In the genomic region with DNA sequence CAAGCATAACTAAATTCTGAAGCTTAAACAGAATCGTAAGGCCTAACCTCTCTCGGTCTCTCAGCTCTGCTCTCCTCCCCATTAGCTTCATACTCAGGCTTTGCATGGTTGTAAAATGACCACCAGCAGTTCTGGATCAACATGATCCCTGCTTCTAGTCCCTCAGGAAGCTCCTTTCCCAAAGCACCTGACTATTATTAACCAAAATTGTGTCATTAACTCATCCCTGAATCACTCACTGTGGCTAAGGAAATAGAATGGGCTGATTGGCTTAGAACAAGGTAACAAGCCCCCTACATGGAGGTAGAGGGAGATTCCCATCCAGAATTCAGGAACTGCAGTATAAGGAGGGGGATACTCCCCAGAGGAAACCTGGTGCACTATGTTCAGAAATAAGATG, we compare ENCODE assay signal across 1 cellular context.
TF ChIP-seq lines count a peak whose summit lies in the region.

No MANE protein-coding gene starts in this region.

TF ChIP-seq in GM23338, 12 proteins besides CTCF, POLR2A, EP300 and RAD21:
- TF ChIP-seq, protein P1, sequence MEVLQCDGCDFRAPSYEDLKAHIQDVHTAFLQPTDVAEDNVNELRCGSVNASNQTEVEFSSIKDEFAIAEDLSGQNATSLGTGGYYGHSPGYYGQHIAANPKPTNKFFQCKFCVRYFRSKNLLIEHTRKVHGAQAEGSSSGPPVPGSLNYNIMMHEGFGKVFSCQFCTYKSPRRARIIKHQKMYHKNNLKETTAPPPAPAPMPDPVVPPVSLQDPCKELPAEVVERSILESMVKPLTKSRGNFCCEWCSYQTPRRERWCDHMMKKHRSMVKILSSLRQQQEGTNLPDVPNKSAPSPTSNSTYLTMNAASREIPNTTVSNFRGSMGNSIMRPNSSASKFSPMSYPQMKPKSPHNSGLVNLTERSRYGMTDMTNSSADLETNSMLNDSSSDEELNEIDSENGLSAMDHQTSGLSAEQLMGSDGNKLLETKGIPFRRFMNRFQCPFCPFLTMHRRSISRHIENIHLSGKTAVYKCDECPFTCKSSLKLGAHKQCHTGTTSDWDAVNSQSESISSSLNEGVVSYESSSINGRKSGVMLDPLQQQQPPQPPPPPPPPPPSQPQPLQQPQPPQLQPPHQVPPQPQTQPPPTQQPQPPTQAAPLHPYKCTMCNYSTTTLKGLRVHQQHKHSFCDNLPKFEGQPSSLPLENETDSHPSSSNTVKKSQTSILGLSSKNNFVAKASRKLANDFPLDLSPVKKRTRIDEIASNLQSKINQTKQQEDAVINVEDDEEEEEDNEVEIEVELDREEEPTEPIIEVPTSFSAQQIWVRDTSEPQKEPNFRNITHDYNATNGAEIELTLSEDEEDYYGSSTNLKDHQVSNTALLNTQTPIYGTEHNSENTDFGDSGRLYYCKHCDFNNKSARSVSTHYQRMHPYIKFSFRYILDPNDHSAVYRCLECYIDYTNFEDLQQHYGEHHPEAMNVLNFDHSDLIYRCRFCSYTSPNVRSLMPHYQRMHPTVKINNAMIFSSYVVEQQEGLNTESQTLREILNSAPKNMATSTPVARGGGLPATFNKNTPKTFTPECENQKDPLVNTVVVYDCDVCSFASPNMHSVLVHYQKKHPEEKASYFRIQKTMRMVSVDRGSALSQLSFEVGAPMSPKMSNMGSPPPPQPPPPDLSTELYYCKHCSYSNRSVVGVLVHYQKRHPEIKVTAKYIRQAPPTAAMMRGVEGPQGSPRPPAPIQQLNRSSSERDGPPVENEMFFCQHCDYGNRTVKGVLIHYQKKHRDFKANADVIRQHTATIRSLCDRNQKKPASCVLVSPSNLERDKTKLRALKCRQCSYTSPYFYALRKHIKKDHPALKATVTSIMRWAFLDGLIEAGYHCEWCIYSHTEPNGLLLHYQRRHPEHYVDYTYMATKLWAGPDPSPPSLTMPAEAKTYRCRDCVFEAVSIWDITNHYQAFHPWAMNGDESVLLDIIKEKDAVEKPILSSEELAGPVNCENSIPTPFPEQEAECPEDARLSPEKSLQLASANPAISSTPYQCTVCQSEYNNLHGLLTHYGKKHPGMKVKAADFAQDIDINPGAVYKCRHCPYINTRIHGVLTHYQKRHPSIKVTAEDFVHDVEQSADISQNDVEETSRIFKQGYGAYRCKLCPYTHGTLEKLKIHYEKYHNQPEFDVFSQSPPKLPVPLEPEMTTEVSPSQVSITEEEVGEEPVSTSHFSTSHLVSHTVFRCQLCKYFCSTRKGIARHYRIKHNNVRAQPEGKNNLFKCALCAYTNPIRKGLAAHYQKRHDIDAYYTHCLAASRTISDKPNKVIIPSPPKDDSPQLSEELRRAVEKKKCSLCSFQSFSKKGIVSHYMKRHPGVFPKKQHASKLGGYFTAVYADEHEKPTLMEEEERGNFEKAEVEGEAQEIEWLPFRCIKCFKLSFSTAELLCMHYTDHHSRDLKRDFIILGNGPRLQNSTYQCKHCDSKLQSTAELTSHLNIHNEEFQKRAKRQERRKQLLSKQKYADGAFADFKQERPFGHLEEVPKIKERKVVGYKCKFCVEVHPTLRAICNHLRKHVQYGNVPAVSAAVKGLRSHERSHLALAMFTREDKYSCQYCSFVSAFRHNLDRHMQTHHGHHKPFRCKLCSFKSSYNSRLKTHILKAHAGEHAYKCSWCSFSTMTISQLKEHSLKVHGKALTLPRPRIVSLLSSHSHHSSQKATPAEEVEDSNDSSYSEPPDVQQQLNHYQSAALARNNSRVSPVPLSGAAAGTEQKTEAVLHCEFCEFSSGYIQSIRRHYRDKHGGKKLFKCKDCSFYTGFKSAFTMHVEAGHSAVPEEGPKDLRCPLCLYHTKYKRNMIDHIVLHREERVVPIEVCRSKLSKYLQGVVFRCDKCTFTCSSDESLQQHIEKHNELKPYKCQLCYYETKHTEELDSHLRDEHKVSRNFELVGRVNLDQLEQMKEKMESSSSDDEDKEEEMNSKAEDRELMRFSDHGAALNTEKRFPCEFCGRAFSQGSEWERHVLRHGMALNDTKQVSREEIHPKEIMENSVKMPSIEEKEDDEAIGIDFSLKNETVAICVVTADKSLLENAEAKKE (CRISPR knock-in tag; IDR thresholded peaks at IDR 0.05) = peak; percentile 77
- TF ChIP-seq, protein P2, sequence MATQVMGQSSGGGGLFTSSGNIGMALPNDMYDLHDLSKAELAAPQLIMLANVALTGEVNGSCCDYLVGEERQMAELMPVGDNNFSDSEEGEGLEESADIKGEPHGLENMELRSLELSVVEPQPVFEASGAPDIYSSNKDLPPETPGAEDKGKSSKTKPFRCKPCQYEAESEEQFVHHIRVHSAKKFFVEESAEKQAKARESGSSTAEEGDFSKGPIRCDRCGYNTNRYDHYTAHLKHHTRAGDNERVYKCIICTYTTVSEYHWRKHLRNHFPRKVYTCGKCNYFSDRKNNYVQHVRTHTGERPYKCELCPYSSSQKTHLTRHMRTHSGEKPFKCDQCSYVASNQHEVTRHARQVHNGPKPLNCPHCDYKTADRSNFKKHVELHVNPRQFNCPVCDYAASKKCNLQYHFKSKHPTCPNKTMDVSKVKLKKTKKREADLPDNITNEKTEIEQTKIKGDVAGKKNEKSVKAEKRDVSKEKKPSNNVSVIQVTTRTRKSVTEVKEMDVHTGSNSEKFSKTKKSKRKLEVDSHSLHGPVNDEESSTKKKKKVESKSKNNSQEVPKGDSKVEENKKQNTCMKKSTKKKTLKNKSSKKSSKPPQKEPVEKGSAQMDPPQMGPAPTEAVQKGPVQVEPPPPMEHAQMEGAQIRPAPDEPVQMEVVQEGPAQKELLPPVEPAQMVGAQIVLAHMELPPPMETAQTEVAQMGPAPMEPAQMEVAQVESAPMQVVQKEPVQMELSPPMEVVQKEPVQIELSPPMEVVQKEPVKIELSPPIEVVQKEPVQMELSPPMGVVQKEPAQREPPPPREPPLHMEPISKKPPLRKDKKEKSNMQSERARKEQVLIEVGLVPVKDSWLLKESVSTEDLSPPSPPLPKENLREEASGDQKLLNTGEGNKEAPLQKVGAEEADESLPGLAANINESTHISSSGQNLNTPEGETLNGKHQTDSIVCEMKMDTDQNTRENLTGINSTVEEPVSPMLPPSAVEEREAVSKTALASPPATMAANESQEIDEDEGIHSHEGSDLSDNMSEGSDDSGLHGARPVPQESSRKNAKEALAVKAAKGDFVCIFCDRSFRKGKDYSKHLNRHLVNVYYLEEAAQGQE (IDR thresholded peaks at IDR 0.05; ENCODE audit: unreplicated experiment) = no peak
TF ChIP-seq in GM23338: peak in this region for 1.
